ENCODE assay signal across 8 cellular contexts in the genomic region with DNA sequence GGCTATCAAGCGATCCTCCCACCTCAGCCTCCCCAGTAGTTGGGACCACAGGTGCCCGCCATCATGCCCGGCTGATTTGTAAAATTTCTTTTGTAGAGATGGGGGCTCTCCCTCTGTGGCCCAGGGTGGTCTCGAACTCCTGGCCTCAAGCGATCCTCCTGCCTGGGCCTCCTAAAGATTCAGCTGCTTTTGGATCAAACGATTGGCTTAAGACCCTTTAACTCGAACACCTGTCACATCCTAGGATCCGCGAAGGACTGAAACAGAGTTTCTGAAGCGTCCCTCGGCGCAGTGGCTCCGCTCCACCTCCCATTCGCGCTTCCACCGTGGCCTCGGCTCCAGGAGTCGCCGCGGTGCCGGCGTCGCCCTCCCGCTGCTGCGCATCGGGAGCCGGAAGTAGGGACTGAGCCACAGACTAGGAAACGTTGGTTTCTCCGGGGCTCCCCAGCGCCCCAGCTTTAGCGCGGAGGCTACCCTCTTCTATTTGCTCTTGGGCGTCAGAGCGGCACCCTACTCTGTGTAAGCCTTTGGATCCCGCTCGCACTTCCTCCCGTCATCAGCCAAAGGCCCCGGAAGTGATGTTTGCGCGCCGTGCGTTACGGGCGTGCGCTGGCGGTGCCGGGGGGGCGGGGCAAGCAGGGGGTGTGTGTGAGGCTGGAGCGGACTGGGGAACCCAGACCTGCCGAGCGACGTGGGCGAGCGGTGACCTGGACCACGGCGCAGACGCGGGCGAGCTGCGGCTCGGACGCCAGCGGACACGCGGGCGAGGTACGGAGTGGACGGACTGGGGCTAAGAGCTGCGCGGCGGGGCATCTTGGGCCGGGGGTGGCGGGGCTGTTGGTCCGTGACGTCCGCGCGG. TPM values are rescaled to one million over a fixed set of nuclear protein-coding genes. Genes with fewer than 3 reads are reported as not detected.
DNase-seq lines count a peak whose midpoint lies in the region; ATAC-seq and TF ChIP-seq lines count a peak whose summit lies in the region.

No MANE protein-coding gene starts in this region.

- peak; percentile 97 for TF ChIP-seq POLR2A in prostate gland (IDR thresholded peaks at IDR 0.05)

- no peaks in the 10 kb centered on the region for H3K27me3 Mint-ChIP-seq in T-cell

- POLR2A ChIA-PET in T-cell (lab: Charles Lee), result interaction anchor here (0.6 to 1.2 kb wide), 9 partner anchors 20 to 1880 kb away, joined by 3 to 6 read pairs (median 4); a partner anchor contains a TSS

- H3K4me3 ChIP-seq in prostate gland (peak overlapping the region; percentile 83 to 94), urinary bladder (ENCODE audit: low read depth, low read length) (peak overlapping the region; percentile 80)

- ATAC-seq in HG02870 (IDR thresholded peaks at IDR 0.05; ENCODE audit: unreplicated experiment) (peak; percentile 87), T-cell (replicated peaks in 1 of 4) (peak; percentile 97 to 100 (median 99)), left ventricle myocardium superior (peak; percentile 99)

- no peaks in the 10 kb centered on the region for H3K9me3 ChIP-seq in prostate gland

- CTCF ChIA-PET in T-cell (lab: Charles Lee), result interaction anchor here in 1 of 2 donors (0.7 kb wide), 1 partner anchor 24 kb away, joined by 7 read pairs; no protein-coding TSS in a partner anchor

- H3K36me3 ChIP-seq in prostate gland (no peaks in the 10 kb centered on the region), urinary bladder (ENCODE audit: insufficient read depth) (no peaks in the 10 kb centered on the region)

- intact Hi-C loops in left ventricle myocardium superior (cut with micrococcal nuclease) (no loop called here), prostate gland (cut with DNase I) (loop anchor here (10.0 kb wide), 1 partner anchor 163 kb away; no protein-coding TSS in a partner anchor)

- no peak for TF ChIP-seq CTCF in GM13977 (IDR thresholded peaks at IDR 0.05; ENCODE audit: extremely low read depth, insufficient read depth, missing control alignments)
- TF ChIP-seq CTCF in prostate gland (IDR thresholded peaks at IDR 0.05), result peak in 1 of 4 experiments; percentile 18

- DNase-seq in GM13977 (ENCODE audit: low spot score) (peak; percentile 96), NCI-H146 (lab: John Stamatoyannopoulos, UW) (peak; percentile 96), T-cell (peak; percentile 89 to 98 (median 96)), amniotic stem cell (lab: John Stamatoyannopoulos, UW) (peak; percentile 90), left ventricle myocardium superior (peak; percentile 98), prostate gland (ENCODE audit: low spot score) (peak; percentile 96)

- no peaks in the 10 kb centered on the region for H3K27me3 ChIP-seq in prostate gland (replicated peaks; ENCODE audit: insufficient read depth)

- H3K4me1 ChIP-seq in prostate gland (replicated peaks) (no peaks in the 10 kb centered on the region), urinary bladder (ENCODE audit: insufficient read depth) (peaks cover 2% of the 10 kb centered on the region)

- H3K27ac Mint-ChIP-seq in T-cell, result peak overlapping the region; percentile 88 to 89

- WGBS in prostate gland, result 3% methylated on average over 61 of the region's 78 CpGs
- WGBS in urinary bladder, result 3% methylated on average over 78 of the region's 78 CpGs

- peak overlapping the region; percentile 87 to 93 (median 90) for H3K4me3 Mint-ChIP-seq in T-cell

- H3K4me1 Mint-ChIP-seq in T-cell, result peaks cover 32 to 41% (median 41%) of the 10 kb centered on the region in 3 donors

- H3K27ac ChIP-seq in prostate gland (peak overlapping the region; percentile 98 to 99), urinary bladder (ENCODE audit: low read depth) (peak overlapping the region; percentile 97)

- peaks cover 3% of the 10 kb centered on the region for H3K36me3 Mint-ChIP-seq in T-cell

- in situ Hi-C loops in GM13977 (cut with MboI; ENCODE audit: low pct_unique_long_range_greater_than_20kb, low sequenced_read_pairs, unreplicated experiment), result no loop called here

- H3K9me3 Mint-ChIP-seq in T-cell, result no peaks in the 10 kb centered on the region

RNA-seq across cellular contexts. Expression of a gene that starts 53.0 kb away (rescaled TPM):
- total RNA-seq in T-cell, result 10 to 100 TPM; 23.1 to 44.3 (median 39.3) TPM
- total RNA-seq in left ventricle myocardium superior, result 8.0 TPM
- total RNA-seq in prostate gland, result 10 to 100 TPM; 17.7 to 61.0 TPM
- total RNA-seq in urinary bladder, result 18.5 TPM
- 19.1 TPM for polyA plus RNA-seq in urinary bladder

RNA-seq across cellular contexts. Expression of a gene that starts 58.8 kb away (rescaled TPM):
- total RNA-seq in T-cell, result 10 to 100 TPM; 18.2 to 22.6 (median 20.9) TPM
- 17.6 TPM for total RNA-seq in left ventricle myocardium superior
- 10 to 100 TPM; 20.8 to 49.6 TPM for total RNA-seq in prostate gland
- 30.1 TPM for total RNA-seq in urinary bladder
- 22.9 TPM for polyA plus RNA-seq in urinary bladder

Comparison
In these comparisons a context has a peak if more than half of its experiments do, and no peak if none do; other contexts are left out.
1. Peak in every context shown above with its lines: DNase-seq, ATAC-seq, H3K4me3 ChIP-seq and H3K27ac ChIP-seq.